1 cellular context compared by ENCODE assay signal in the genomic region with DNA sequence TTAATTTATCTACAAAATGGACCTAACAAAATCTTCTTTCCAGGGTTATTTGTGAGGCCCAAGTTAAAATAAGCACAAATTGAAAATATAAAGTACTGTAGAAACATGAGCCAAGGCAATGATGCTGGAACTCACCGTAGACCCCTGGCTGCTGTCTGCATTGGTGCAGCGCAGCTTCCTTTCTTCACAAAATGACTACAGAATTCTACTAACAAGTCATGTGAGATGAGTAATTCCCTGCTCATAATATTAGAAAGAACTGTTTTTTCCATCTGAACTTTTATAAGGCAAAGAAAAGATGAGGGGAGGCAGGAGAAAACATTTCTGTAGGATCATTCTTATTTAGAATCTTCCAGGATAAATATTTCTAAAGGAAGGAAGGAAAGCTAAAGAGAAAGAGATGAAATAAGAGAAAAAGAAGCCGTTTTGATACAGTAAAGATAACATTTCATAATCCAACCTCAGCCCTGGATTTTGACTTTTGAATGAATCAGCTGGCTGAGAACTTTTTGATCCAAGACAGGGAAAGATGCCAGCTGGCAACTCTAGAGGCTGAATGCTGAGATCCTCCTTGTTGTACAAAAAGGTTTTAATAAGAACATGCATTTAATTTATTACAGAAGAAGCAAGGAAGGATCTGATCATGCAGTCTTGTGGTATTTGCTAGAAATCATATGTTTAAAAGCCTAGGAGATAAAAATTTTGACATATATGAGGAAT.
TF ChIP-seq lines count a peak whose summit lies in the region.

No MANE protein-coding gene starts in this region.

TF ChIP-seq in endothelial cell of umbilical vein, 7 proteins besides CTCF, POLR2A, EP300 and RAD21:
- TF ChIP-seq MAX (IDR thresholded peaks at IDR 0.05; ENCODE audit: insufficient read depth, insufficient read length) (no peak), POLR2AphosphoS5 (IDR thresholded peaks at IDR 0.05; ENCODE audit: insufficient read depth, low read depth, low read length) (no peak)
